ENCODE assay signal across 26 cellular contexts in the genomic region with DNA sequence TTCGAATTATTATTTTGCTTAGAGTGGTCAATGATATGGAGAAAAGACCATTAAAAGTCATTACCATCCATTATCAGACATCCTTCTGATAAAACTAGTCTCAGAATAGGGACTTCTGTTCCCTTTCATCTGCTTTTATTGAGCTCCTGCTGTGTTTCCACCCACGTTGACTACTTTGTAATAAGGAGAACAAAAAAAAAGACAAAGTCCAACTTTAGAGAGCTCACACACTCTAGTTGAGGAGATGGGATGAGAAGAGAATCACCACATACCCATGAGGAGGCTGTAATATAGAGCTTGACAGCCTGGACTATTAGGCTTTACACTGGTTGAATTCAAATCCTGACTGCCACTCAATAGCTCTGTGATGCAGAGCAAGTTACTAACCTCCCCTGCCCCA.
"Had no signal": no experiment of that assay in that cellular context is flagged by ENCODE, and none has a peak within 500 bp of the region (broad histone marks: within the 10 kb centered on the region; RNA-seq: fewer than 3 reads in every experiment).

No MANE protein-coding gene starts in this region.

- H3K4me1 ChIP-seq: left ventricle myocardium inferior, right atrium auricular region, stomach, testis, thyroid gland, upper lobe of right lung had no signal

- H3K36me3 ChIP-seq: ovary had no signal

- ATAC-seq: mucosa of descending colon; naive thymus-derived CD4-positive, alpha-beta T cell; natural killer cell treated with Interleukin-12 subunit alpha and Interleukin-12 subunit beta and Interleukin-15 and Interleukin-18, amount 100 ng/mL, for 72 hours; stimulated activated memory B cell treated with anti-CD40 and anti-IgM and Interleukin-4, amounts not matched to agents 10 μg/mL and 1 μg/mL and 100 μg/mL, for 72 hours; stimulated activated naive CD8-positive, alpha-beta T cell treated with anti-CD3 and anti-CD28 coated beads, Interleukin-15, Interleukin-2, amounts not matched to agents 100 U/mL and 50 U/mL, for 24 hours; upper lobe of right lung had no signal

- H3K27me3 Mint-ChIP-seq: naive thymus-derived CD4-positive, alpha-beta T cell; natural killer cell treated with Interleukin-12 subunit alpha and Interleukin-12 subunit beta and Interleukin-15 and Interleukin-18, amount 100 ng/mL, for 72 hours; progenitor cell of endocrine pancreas; stimulated activated memory B cell treated with anti-CD40 and anti-IgM and Interleukin-4, amounts not matched to agents 10 μg/mL and 1 μg/mL and 100 μg/mL, for 72 hours had no signal

- H3K9me3 ChIP-seq: left ventricle myocardium inferior, mucosa of descending colon, ovary, right atrium auricular region, right lobe of liver, stomach, testis, thyroid gland, upper lobe of right lung had no signal

- H3K4me3 ChIP-seq: left ventricle myocardium inferior, lung, mucosa of descending colon, ovary, right atrium auricular region, right lobe of liver, smooth muscle cell, stomach, testis, thyroid gland, upper lobe of right lung had no signal

- DNase-seq: hippocampal formation; immature natural killer cell; kidney; left ventricle myocardium inferior; midbrain; mucosa of descending colon; naive thymus-derived CD4-positive, alpha-beta T cell; ovary; right lobe of liver; stimulated activated CD4-positive, alpha-beta T cell treated with anti-CD3 and anti-CD28 coated beads, Interleukin-1b, Interleukin-23, amount 100 ng/mL, for 48 hours; stimulated activated CD4-positive, alpha-beta T cell treated with anti-CD3 and anti-CD28 coated beads, Interleukin-2, amount 100 ng/mL, for 48 hours; stimulated activated CD4-positive, alpha-beta T cell treated with anti-CD3 and anti-CD28 coated beads, Interleukin-4, amount 100 ng/mL, for 4 hours; stimulated activated CD8-positive, alpha-beta memory T cell treated with anti-CD3 and anti-CD28 coated beads, Interleukin-4, amount 100 ng/mL, for 48 hours; stimulated activated naive CD8-positive, alpha-beta T cell treated with anti-CD3 and anti-CD28 coated beads, Interleukin-15, Interleukin-2, amounts not matched to agents 100 U/mL and 50 U/mL, for 24 hours; stomach; testis; thyroid gland; upper lobe of right lung had no signal

- H3K27ac ChIP-seq: left ventricle myocardium inferior, ovary, right atrium auricular region, right lobe of liver, stomach, testis, thyroid gland, upper lobe of right lung had no signal

- H3K27me3 ChIP-seq: ovary, right atrium auricular region, right lobe of liver, stomach, testis, thyroid gland, upper lobe of right lung had no signal

- FAIRE-seq: islet of Langerhans, kidney, urothelium cell line had no signal

- H3K9me3 Mint-ChIP-seq: immature natural killer cell; naive thymus-derived CD4-positive, alpha-beta T cell; natural killer cell treated with Interleukin-12 subunit alpha and Interleukin-12 subunit beta and Interleukin-15 and Interleukin-18, amount 100 ng/mL, for 72 hours; stimulated activated memory B cell treated with anti-CD40 and anti-IgM and Interleukin-4, amounts not matched to agents 10 μg/mL and 1 μg/mL and 100 μg/mL, for 72 hours had no signal

- H3K27ac Mint-ChIP-seq: naive thymus-derived CD4-positive, alpha-beta T cell; natural killer cell treated with Interleukin-12 subunit alpha and Interleukin-12 subunit beta and Interleukin-15 and Interleukin-18, amount 100 ng/mL, for 72 hours; progenitor cell of endocrine pancreas; stimulated activated memory B cell treated with anti-CD40 and anti-IgM and Interleukin-4, amounts not matched to agents 10 μg/mL and 1 μg/mL and 100 μg/mL, for 72 hours had no signal

- H3K4me3 Mint-ChIP-seq: immature natural killer cell; naive thymus-derived CD4-positive, alpha-beta T cell; natural killer cell treated with Interleukin-12 subunit alpha and Interleukin-12 subunit beta and Interleukin-15 and Interleukin-18, amount 100 ng/mL, for 72 hours; stimulated activated memory B cell treated with anti-CD40 and anti-IgM and Interleukin-4, amounts not matched to agents 10 μg/mL and 1 μg/mL and 100 μg/mL, for 72 hours had no signal

- H3K4me2 ChIP-seq: smooth muscle cell had no signal

- H3K4me1 Mint-ChIP-seq: immature natural killer cell; naive thymus-derived CD4-positive, alpha-beta T cell; stimulated activated memory B cell treated with anti-CD40 and anti-IgM and Interleukin-4, amounts not matched to agents 10 μg/mL and 1 μg/mL and 100 μg/mL, for 72 hours had no signal
